ENCODE assay signal across 10 cellular contexts in genomic region chr6:21999012-21999528, GRCh38.
DNase-seq lines count a peak whose midpoint lies in the region; ATAC-seq and TF ChIP-seq lines count a peak whose summit lies in the region.
"Had no signal": no experiment of that assay in that cellular context is flagged by ENCODE, and none has a peak within 500 bp of the region (broad histone marks: within the 10 kb centered on the region; RNA-seq: fewer than 3 reads in every experiment).

No MANE protein-coding gene starts in this region.

- H2AFZ ChIP-seq in osteoblast (ENCODE audit: low read length), result peak overlapping the region; percentile 56

- intact Hi-C loops in prostate gland (cut with DNase I), result no loop called here

- H3K27me3 ChIP-seq in osteoblast (ENCODE audit: insufficient read depth, low read length) (no peaks in the 10 kb centered on the region), prostate gland (replicated peaks; ENCODE audit: insufficient read depth) (no peaks in the 10 kb centered on the region)

- peak overlapping the region; percentile 48 for H3K4me2 ChIP-seq in osteoblast (ENCODE audit: insufficient read depth, low read length)

- H3K4me3 ChIP-seq in osteoblast (ENCODE audit: insufficient read depth, low read length) (no peak overlapping the region), prostate gland (no peak overlapping the region)

- DNase-seq in DMS153 treated with DMSO at 0.1 percent for 48 hours (lab: John Stamatoyannopoulos, UW; ENCODE audit: unreplicated experiment) (peak; percentile 41), NCI-H1694 (lab: John Stamatoyannopoulos, UW) (peak; percentile 90), dedifferentiated amniotic fluid mesenchymal stem cell (ENCODE audit: extremely low spot score) (peak; percentile 45), osteoblast (ENCODE audit: insufficient read length, low spot score, missing footprints) (peak; percentile 72), NCI-H1048 (lab: John Stamatoyannopoulos, UW) (no peak), prostate gland (ENCODE audit: low spot score) (no peak)
- DNase-seq: activated effector memory CD4-positive, alpha-beta T cell treated with anti-CD3 and anti-CD28 coated beads, Interleukin-2, amount 50 U/mL, for 16 hours; NCI-H526 treated with DMSO at 0.1 percent for 48 hours had no signal

- H3K27ac ChIP-seq in osteoblast (ENCODE audit: low read depth, low read length) (peak overlapping the region; percentile 56), prostate gland (no peak overlapping the region)

- no peaks in the 10 kb centered on the region for H3K79me2 ChIP-seq in osteoblast (ENCODE audit: insufficient read depth, low read length)

- no peaks in the 10 kb centered on the region for H4K20me1 ChIP-seq in osteoblast (ENCODE audit: insufficient read depth, low read length)

- H3K4me1 ChIP-seq in osteoblast (ENCODE audit: insufficient read depth, low read length), result peaks cover 24% of the 10 kb centered on the region
- no peaks in the 10 kb centered on the region for H3K4me1 ChIP-seq in prostate gland (replicated peaks)

- H3K9me3 ChIP-seq in osteoblast (ENCODE audit: low read depth, low read length) (no peaks in the 10 kb centered on the region), prostate gland (no peaks in the 10 kb centered on the region)

- no peak for TF ChIP-seq CTCF in osteoblast (IDR thresholded peaks at IDR 0.05; ENCODE audit: extremely low read depth, low read depth, low read length)
- TF ChIP-seq CTCF in prostate gland (IDR thresholded peaks at IDR 0.05), result no peak

- no peak for ATAC-seq in GM18861 (IDR thresholded peaks at IDR 0.05; ENCODE audit: unreplicated experiment)
- no peak for ATAC-seq in GM19397 (IDR thresholded peaks at IDR 0.05; ENCODE audit: unreplicated experiment)

- WGBS in prostate gland, result 53% methylated on average over 6 of the region's 6 CpGs

- no peak for TF ChIP-seq POLR2A in prostate gland (IDR thresholded peaks at IDR 0.05)

- H3K36me3 ChIP-seq in osteoblast (ENCODE audit: insufficient read depth, low read length), result no peaks in the 10 kb centered on the region
- no peaks in the 10 kb centered on the region for H3K36me3 ChIP-seq in prostate gland

Comparison
In these comparisons a context has a peak if more than half of its experiments do, and no peak if none do; other contexts are left out.
1. DNase-seq: peak in DMS153 treated with DMSO at 0.1 percent for 48 hours (single experiment), NCI-H1694 (single experiment), dedifferentiated amniotic fluid mesenchymal stem cell (single experiment) and osteoblast (single experiment); none in NCI-H1048 (single experiment) and prostate gland (single experiment).